ENCODE assay signal across 21 cellular contexts in the genomic region with DNA sequence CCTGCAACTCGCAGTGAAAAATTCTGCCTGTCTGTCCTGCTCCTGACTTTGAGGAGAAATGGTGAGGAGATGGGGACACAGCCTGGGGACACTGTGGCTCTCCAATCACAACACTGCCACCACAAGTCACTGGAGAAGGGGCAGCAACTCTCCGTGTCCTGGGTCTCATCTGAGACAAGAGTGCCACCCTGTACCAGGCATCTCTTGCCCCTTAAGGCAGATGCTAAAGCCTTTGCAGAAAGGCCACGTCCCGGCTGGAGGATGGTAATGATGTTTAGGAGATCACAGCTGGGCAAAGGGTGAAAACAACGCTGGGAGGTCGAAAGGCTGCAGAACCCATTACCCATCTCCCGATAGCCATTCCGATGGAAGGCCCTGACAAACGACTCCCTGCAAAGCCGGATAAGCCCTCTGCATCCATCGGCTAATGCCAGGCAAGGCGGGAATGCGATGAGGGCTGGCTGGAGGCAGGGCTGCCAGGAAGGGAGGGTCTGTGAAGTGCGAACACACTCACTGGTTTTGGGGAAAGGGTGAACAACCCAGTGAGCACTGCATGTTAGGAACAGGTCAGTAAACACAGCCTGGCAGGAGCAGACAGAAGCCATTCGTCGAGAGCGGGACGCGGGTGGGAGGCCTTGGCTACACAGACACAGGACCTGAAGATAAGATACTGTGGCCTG.
"Had no signal": no experiment of that assay in that cellular context is flagged by ENCODE, and none has a peak within 500 bp of the region (broad histone marks: within the 10 kb centered on the region; RNA-seq: fewer than 3 reads in every experiment).

No MANE protein-coding gene starts in this region.

- H3K9me3 Mint-ChIP-seq: activated naive CD4-positive, alpha-beta T cell treated with anti-CD3 and anti-CD28 coated beads for 36 hours; immature natural killer cell; natural killer cell treated with Interleukin-12 subunit alpha and Interleukin-12 subunit beta and Interleukin-15 and Interleukin-18, amount 100 ng/mL, for 72 hours; stimulated activated naive CD8-positive, alpha-beta T cell treated with anti-CD3 and anti-CD28 coated beads, Interleukin-15, Interleukin-2, amounts not matched to agents 100 ng/mL and 50 ng/mL, for 24 hours; T-helper 2 cell treated with Interferon-gamma antibody and Interleukin-4, amounts not matched to agents 5 μg/mL and 100 μg/mL, for 36 hours had no signal

- H3K27ac ChIP-seq: gastrocnemius medialis, heart right ventricle, neutrophil, parathyroid adenoma, thoracic aorta had no signal

- H3K4me3 ChIP-seq: gastrocnemius medialis, heart right ventricle, thoracic aorta had no signal

- H3K27me3 ChIP-seq: heart right ventricle, neutrophil had no signal

- H3K9me3 ChIP-seq: gastrocnemius medialis, heart right ventricle, neutrophil, thoracic aorta had no signal

- H3K27ac Mint-ChIP-seq: activated CD4-positive, alpha-beta memory T cell treated with anti-CD3 and anti-CD28 coated beads for 36 hours; activated CD4-positive, alpha-beta T cell treated with anti-CD3 and anti-CD28 coated beads for 36 hours; activated naive CD4-positive, alpha-beta T cell treated with anti-CD3 and anti-CD28 coated beads for 36 hours; activated T-helper 17 cell treated with anti-CD3 and anti-CD28 coated beads, Interleukin-2, amount 50 U/mL, for 72 hours; brain; immature natural killer cell; natural killer cell treated with Interleukin-12 subunit alpha and Interleukin-12 subunit beta and Interleukin-15 and Interleukin-18, amount 100 ng/mL, for 72 hours; stimulated activated naive CD8-positive, alpha-beta T cell treated with anti-CD3 and anti-CD28 coated beads, Interleukin-15, Interleukin-2, amounts not matched to agents 100 ng/mL and 50 ng/mL, for 24 hours; T-helper 2 cell treated with Interferon-gamma antibody and Interleukin-4, amounts not matched to agents 5 μg/mL and 100 μg/mL, for 36 hours; WTC11 had no signal

- H3K36me3 Mint-ChIP-seq: activated CD4-positive, alpha-beta memory T cell treated with anti-CD3 and anti-CD28 coated beads for 36 hours; immature natural killer cell; natural killer cell treated with Interleukin-12 subunit alpha and Interleukin-12 subunit beta and Interleukin-15 and Interleukin-18, amount 100 ng/mL, for 72 hours had no signal

- H3K36me3 ChIP-seq: gastrocnemius medialis, heart right ventricle, neutrophil, thoracic aorta had no signal

- H3K9ac ChIP-seq: parathyroid adenoma had no signal

- H3K27me3 Mint-ChIP-seq: activated CD4-positive, alpha-beta memory T cell treated with anti-CD3 and anti-CD28 coated beads for 36 hours; activated CD4-positive, alpha-beta T cell treated with anti-CD3 and anti-CD28 coated beads for 36 hours; activated T-helper 17 cell treated with anti-CD3 and anti-CD28 coated beads, Interleukin-2, amount 50 U/mL, for 72 hours; stimulated activated naive CD8-positive, alpha-beta T cell treated with anti-CD3 and anti-CD28 coated beads, Interleukin-15, Interleukin-2, amounts not matched to agents 100 ng/mL and 50 ng/mL, for 24 hours had no signal

- H3K4me1 Mint-ChIP-seq: activated CD4-positive, alpha-beta T cell treated with anti-CD3 and anti-CD28 coated beads for 36 hours; immature natural killer cell had no signal

- H3K4me1 ChIP-seq: gastrocnemius medialis, heart right ventricle had no signal

- H2AFZ ChIP-seq: parathyroid adenoma had no signal

- DNase-seq: activated CD4-positive, alpha-beta memory T cell treated with anti-CD3 and anti-CD28 coated beads for 36 hours; activated CD4-positive, alpha-beta T cell treated with anti-CD3 and anti-CD28 coated beads for 36 hours; activated naive CD4-positive, alpha-beta T cell treated with anti-CD3 and anti-CD28 coated beads for 36 hours; activated T-cell treated with anti-CD3 and anti-CD28 coated beads for 4 hours; cortex of kidney; effector CD4-positive, alpha-beta T cell; gastrocnemius medialis; heart right ventricle; immature natural killer cell; left cardiac atrium; retina; stimulated activated CD4-positive, alpha-beta T cell treated with anti-CD3 and anti-CD28 coated beads, Interleukin-2, amount 100 ng/mL, for 24 hours had no signal

- H3K4me3 Mint-ChIP-seq: activated CD4-positive, alpha-beta memory T cell treated with anti-CD3 and anti-CD28 coated beads for 36 hours; activated CD4-positive, alpha-beta T cell treated with anti-CD3 and anti-CD28 coated beads for 36 hours; activated naive CD4-positive, alpha-beta T cell treated with anti-CD3 and anti-CD28 coated beads for 36 hours; activated T-helper 17 cell treated with anti-CD3 and anti-CD28 coated beads, Interleukin-2, amount 50 U/mL, for 72 hours; brain; immature natural killer cell; natural killer cell treated with Interleukin-12 subunit alpha and Interleukin-12 subunit beta and Interleukin-15 and Interleukin-18, amount 100 ng/mL, for 72 hours; stimulated activated naive CD8-positive, alpha-beta T cell treated with anti-CD3 and anti-CD28 coated beads, Interleukin-15, Interleukin-2, amounts not matched to agents 100 ng/mL and 50 ng/mL, for 24 hours; T-helper 2 cell treated with Interferon-gamma antibody and Interleukin-4, amounts not matched to agents 5 μg/mL and 100 μg/mL, for 36 hours; WTC11 had no signal
